1 cellular context compared by ENCODE assay signal in genomic region chr11:67695606-67696005, GRCh38.
A peak's percentile ranks its signal among the peaks of the same experiment; 100 is the strongest.
TF ChIP-seq lines count a peak whose summit lies in the region.

No MANE protein-coding gene starts in this region.

TF ChIP-seq in K562, 482 proteins besides CTCF, POLR2A, EP300 and RAD21:
- TF ChIP-seq HINFP (tag; conservative IDR thresholded peaks at IDR 0.05; ENCODE audit: low read depth) (no peak), CBX2 (IDR thresholded peaks at IDR 0.05; ENCODE audit: insufficient read depth, low read length, poor library complexity, severe bottlenecking) (peak; percentile 45), ILK (tag; IDR thresholded peaks at IDR 0.05; ENCODE audit: borderline replicate concordance, low read depth) (no peak), XRCC4 (IDR thresholded peaks at IDR 0.05; ENCODE audit: extremely low read depth, insufficient read depth, insufficient read length) (no peak), ZBTB49 (CRISPR knock-in tag; IDR thresholded peaks at IDR 0.05; ENCODE audit: borderline replicate concordance) (no peak), MYNN (IDR thresholded peaks at IDR 0.05) (no peak), MYNN (CRISPR knock-in tag; IDR thresholded peaks at IDR 0.05) (no peak)
TF ChIP-seq in K562: peak in this region for 1.
